Comparison of ENCODE assay signal across 8 cellular contexts in the genomic region with DNA sequence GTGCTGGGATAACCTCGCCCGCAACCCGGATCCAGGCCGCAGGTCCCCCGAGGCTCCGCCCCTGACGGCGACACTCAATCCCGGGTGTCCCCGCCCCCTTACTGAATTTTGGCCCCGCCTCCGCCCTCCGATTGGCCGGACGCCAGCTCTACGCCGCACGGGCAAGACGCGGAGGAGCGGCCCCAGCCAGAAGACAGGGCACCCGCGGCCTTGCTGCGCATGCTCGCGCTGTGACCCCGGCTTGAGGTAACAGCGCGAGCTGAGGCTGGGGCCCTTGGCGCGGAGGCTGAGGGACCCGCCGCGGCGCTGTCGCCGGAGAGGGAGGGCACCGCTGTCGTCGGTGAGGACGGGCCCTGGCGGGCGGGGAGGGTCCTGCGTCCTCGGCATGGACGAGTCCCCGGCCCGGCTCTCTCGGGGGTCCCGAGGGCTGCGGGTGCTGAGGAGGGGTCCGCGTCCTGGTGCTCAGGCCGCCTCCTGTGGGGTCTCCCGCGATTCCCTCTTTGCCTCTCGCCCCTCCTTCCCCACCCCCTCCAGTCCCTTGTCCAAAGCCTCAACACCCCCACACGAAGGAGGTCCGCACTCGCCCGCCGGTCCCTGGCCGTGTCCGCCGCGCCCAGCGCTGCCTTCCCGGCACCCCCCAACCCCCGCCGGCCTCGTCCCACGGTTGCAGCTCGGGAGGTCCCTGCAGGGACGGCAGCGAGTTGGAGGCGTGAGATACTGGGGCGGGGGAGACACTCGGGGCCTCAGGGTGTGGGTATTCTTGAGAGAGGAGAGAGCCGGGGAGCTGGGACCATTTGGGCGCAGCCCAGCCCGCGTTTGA. TPM values are rescaled to one million over a fixed set of nuclear protein-coding genes. Genes with fewer than 3 reads are reported as not detected.
DNase-seq lines count a peak whose midpoint lies in the region; ATAC-seq and TF ChIP-seq lines count a peak whose summit lies in the region.

A gene with protein sequence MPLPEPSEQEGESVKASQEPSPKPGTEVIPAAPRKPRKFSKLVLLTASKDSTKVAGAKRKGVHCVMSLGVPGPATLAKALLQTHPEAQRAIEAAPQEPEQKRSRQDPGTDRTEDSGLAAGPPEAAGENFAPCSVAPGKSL (plus strand): TSS at position 189 of the 820 bp plus-strand sequence. CDS start 13,235 bp downstream, outside the sequence.

- peak within 1 kb of the TSS; percentile 76 to 81 for H3K4me3 ChIP-seq in Panc1 (ENCODE audit: low read depth in 2 of 2, low read length in 2 of 2)
- peak within 1 kb of the TSS; percentile 73 to 78 for H3K4me3 ChIP-seq in esophagus (ENCODE audit: low read depth in 1 of 2, low read length in 2 of 2)
- H3K4me3 ChIP-seq in muscle layer of colon (ENCODE audit: low read depth in 1 of 2, low read length in 2 of 2), result peak within 1 kb of the TSS; percentile 74 to 83

- peak within 1 kb of the TSS; percentile 78 for H3K9ac ChIP-seq in muscle layer of colon (ENCODE audit: low read length)

- H3K36me3 Mint-ChIP-seq in activated T-cell treated with anti-CD3 and anti-CD28 coated beads, Interleukin-2, amount 50 U/mL, for 4 hours (ENCODE audit: insufficient read depth), result no peaks in the 10 kb centered on the region

- H3K36me3 ChIP-seq in Panc1 (ENCODE audit: control insufficient read depth, insufficient read depth, low read length) (no peaks in the 10 kb centered on the region; the same call in 1 of the 2 replicates), esophagus (ENCODE audit: control insufficient read depth in 2 of 2, insufficient read depth in 2 of 2, low read length in 1 of 2) (no peaks in the 10 kb centered on the region), muscle layer of colon (ENCODE audit: insufficient read depth, low read length) (no peaks in the 10 kb centered on the region)

- intact Hi-C loops in Panc1 (cut with micrococcal nuclease; ENCODE audit: unreplicated experiment), result no loop called here

- 1% methylated on average over 74 to 82 of the region's 82 CpGs for WGBS in esophagus, 2 donors

- POLR2A ChIA-PET in Panc1 (lab: Charles Lee), result interaction anchor here (0.7 kb wide), 1 partner anchor 20 kb away, joined by 5 read pairs; no protein-coding TSS in a partner anchor

- H3K27me3 Mint-ChIP-seq in activated T-cell treated with anti-CD3 and anti-CD28 coated beads, Interleukin-2, amount 50 U/mL, for 4 hours (ENCODE audit: low read depth), result no peaks in the 10 kb centered on the region

- BruUV-seq in Panc1 (replicated peaks; lab: Mats Ljungman, UMichigan), result no TSS peak

- in situ Hi-C loops in Panc1 (cut with HindIII; ENCODE audit: low pct_unique_long_range_greater_than_20kb, low sequenced_read_pairs), result no loop called here

- peak within 1 kb of the TSS; percentile 84 for H3K4me3 Mint-ChIP-seq in activated T-cell treated with anti-CD3 and anti-CD28 coated beads, Interleukin-2, amount 50 U/mL, for 4 hours

- H3K9me3 ChIP-seq in Panc1 (ENCODE audit: control insufficient read depth, insufficient read depth, low read depth, low read length), result peaks cover 6% of the 10 kb centered on the region; the same call in 1 of the 2 replicates
- H3K9me3 ChIP-seq in esophagus (ENCODE audit: control insufficient read depth in 2 of 2, insufficient read depth in 1 of 2, low read depth in 1 of 2, low read length in 1 of 2), result no peaks in the 10 kb centered on the region
- no peaks in the 10 kb centered on the region for H3K9me3 ChIP-seq in muscle layer of colon (ENCODE audit: low read length)

- H3K27ac ChIP-seq in Panc1 (ENCODE audit: low read length) (peak within 1 kb of the TSS; percentile 84), esophagus (ENCODE audit: low read depth in 2 of 2, low read length in 1 of 2) (peak within 1 kb of the TSS; percentile 95 to 98), muscle layer of colon (ENCODE audit: low read depth, low read length) (peak within 1 kb of the TSS; percentile 71)

- no peak for TF ChIP-seq CTCF in Panc1 (IDR thresholded peaks at IDR 0.05)

- ATAC-seq in GM21723 (IDR thresholded peaks at IDR 0.05; ENCODE audit: unreplicated experiment) (peak; percentile 73), Panc1 (peak; percentile 87)
- ATAC-seq in activated T-cell treated with anti-CD3 and anti-CD28 coated beads, Interleukin-2, amount 50 U/mL, for 4 hours, result peak; percentile 83 to 85

- peaks cover 13% of the 10 kb centered on the region for H3K4me1 Mint-ChIP-seq in activated T-cell treated with anti-CD3 and anti-CD28 coated beads, Interleukin-2, amount 50 U/mL, for 4 hours (ENCODE audit: low read depth)

- DNase-seq in DMS53 (lab: John Stamatoyannopoulos, UW) (peak; percentile 95), KG1 (lab: John Stamatoyannopoulos, UW) (peak; percentile 93), Panc1 (ENCODE audit: low read depth, low spot score) (peak; percentile 89)
- DNase-seq in activated T-cell treated with anti-CD3 and anti-CD28 coated beads, Interleukin-2, amount 50 U/mL, for 4 hours, result peak; percentile 99
- DNase-seq in stimulated activated CD8-positive, alpha-beta memory T cell treated with anti-CD3 and anti-CD28 coated beads, Interleukin-7, amount 100 ng/mL, for 24 hours (ENCODE audit: low read depth), result peak; percentile 99

- peaks cover 3% of the 10 kb centered on the region; the same call in 1 of the 2 replicates for H3K4me1 ChIP-seq in Panc1 (ENCODE audit: control insufficient read depth, insufficient read depth, low read length)
- peaks cover 5 to 6% of the 10 kb centered on the region in 2 donors for H3K4me1 ChIP-seq in esophagus (ENCODE audit: control insufficient read depth in 2 of 2, insufficient read depth in 2 of 2, low read length in 1 of 2)
- peaks cover 6% of the 10 kb centered on the region for H3K4me1 ChIP-seq in muscle layer of colon (ENCODE audit: insufficient read depth, low read length)

- H3K9me3 Mint-ChIP-seq in activated T-cell treated with anti-CD3 and anti-CD28 coated beads, Interleukin-2, amount 50 U/mL, for 4 hours, result no peaks in the 10 kb centered on the region

- CTCF ChIA-PET in Panc1 (lab: Charles Lee), result interaction anchor here (0.7 to 1.0 kb wide), 2 partner anchors 15 to 23 kb away, joined by 3 read pairs; no protein-coding TSS in a partner anchor

- no peaks in the 10 kb centered on the region for H3K27me3 ChIP-seq in Panc1 (ENCODE audit: control insufficient read depth, insufficient read depth, low read length)
- H3K27me3 ChIP-seq in esophagus (ENCODE audit: control insufficient read depth in 1 of 2, insufficient read depth in 2 of 2, low read length in 2 of 2), result no peaks in the 10 kb centered on the region
- no peaks in the 10 kb centered on the region for H3K27me3 ChIP-seq in muscle layer of colon (ENCODE audit: control insufficient read depth in 1 of 2, insufficient read depth in 2 of 2, low read length in 2 of 2)

RNA-seq across cellular contexts. Expression of the gene that starts here (rescaled TPM):
- total RNA-seq in Panc1 (2021; ENCODE audit: unreplicated experiment), result 77.3 TPM
- polyA plus RNA-seq in Panc1 (2012; ENCODE audit: insufficient read length), result 161 TPM
- 10 to 100 TPM; 25.7 to 28.7 (median 28.5) TPM for total RNA-seq in activated T-cell treated with anti-CD3 and anti-CD28 coated beads, Interleukin-2, amount 50 U/mL, for 4 hours
- 10 to 100 TPM; 23.9 to 30.9 TPM for polyA plus RNA-seq in esophagus

Comparison
In these comparisons a context has a peak if more than half of its experiments do, and no peak if none do; other contexts are left out.
1. Peak in every context shown above with its lines: DNase-seq, ATAC-seq, H3K4me3 ChIP-seq and H3K27ac ChIP-seq.